Comparison of ENCODE assay signal across 1 cellular context in genomic region chr20:32582659-32583580, GRCh38.
TF ChIP-seq lines count a peak whose summit lies in the region.

No MANE protein-coding gene starts in this region.

TF ChIP-seq in HepG2, 621 proteins besides CTCF, POLR2A, EP300 and RAD21 (continued from another document and continues in another):
- TF ChIP-seq, protein P1, sequence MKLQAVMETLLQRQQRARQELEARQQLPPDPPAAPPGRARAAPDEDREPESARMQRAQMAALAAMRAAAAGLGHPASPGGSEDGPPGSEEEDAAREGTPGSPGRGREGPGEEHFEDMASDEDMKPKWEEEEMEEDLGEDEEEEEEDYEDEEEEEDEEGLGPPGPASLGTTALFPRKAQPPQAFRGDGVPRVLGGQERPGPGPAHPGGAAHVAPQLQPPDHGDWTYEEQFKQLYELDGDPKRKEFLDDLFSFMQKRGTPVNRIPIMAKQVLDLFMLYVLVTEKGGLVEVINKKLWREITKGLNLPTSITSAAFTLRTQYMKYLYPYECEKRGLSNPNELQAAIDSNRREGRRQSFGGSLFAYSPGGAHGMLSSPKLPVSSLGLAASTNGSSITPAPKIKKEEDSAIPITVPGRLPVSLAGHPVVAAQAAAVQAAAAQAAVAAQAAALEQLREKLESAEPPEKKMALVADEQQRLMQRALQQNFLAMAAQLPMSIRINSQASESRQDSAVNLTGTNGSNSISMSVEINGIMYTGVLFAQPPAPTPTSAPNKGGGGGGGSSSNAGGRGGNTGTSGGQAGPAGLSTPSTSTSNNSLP (IDR thresholded peaks at IDR 0.05; ENCODE audit: low read depth, low read length) = no peak
- TF ChIP-seq, protein P2, sequence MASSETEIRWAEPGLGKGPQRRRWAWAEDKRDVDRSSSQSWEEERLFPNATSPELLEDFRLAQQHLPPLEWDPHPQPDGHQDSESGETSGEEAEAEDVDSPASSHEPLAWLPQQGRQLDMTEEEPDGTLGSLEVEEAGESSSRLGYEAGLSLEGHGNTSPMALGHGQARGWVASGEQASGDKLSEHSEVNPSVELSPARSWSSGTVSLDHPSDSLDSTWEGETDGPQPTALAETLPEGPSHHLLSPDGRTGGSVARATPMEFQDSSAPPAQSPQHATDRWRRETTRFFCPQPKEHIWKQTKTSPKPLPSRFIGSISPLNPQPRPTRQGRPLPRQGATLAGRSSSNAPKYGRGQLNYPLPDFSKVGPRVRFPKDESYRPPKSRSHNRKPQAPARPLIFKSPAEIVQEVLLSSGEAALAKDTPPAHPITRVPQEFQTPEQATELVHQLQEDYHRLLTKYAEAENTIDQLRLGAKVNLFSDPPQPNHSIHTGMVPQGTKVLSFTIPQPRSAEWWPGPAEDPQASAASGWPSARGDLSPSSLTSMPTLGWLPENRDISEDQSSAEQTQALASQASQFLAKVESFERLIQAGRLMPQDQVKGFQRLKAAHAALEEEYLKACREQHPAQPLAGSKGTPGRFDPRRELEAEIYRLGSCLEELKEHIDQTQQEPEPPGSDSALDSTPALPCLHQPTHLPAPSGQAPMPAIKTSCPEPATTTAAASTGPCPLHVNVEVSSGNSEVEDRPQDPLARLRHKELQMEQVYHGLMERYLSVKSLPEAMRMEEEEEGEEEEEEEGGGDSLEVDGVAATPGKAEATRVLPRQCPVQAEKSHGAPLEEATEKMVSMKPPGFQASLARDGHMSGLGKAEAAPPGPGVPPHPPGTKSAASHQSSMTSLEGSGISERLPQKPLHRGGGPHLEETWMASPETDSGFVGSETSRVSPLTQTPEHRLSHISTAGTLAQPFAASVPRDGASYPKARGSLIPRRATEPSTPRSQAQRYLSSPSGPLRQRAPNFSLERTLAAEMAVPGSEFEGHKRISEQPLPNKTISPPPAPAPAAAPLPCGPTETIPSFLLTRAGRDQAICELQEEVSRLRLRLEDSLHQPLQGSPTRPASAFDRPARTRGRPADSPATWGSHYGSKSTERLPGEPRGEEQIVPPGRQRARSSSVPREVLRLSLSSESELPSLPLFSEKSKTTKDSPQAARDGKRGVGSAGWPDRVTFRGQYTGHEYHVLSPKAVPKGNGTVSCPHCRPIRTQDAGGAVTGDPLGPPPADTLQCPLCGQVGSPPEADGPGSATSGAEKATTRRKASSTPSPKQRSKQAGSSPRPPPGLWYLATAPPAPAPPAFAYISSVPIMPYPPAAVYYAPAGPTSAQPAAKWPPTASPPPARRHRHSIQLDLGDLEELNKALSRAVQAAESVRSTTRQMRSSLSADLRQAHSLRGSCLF (CRISPR knock-in tag; IDR thresholded peaks at IDR 0.05; ENCODE audit: borderline replicate concordance) = no peak
- TF ChIP-seq ZNF691 (CRISPR knock-in tag; IDR thresholded peaks at IDR 0.05; ENCODE audit: borderline replicate concordance, low read depth) (no peak), ZNF501 (CRISPR knock-in tag; IDR thresholded peaks at IDR 0.05) (no peak), MZF1 (CRISPR knock-in tag; IDR thresholded peaks at IDR 0.05; ENCODE audit: borderline replicate concordance) (no peak), PTBP1 (IDR thresholded peaks at IDR 0.05; ENCODE audit: low read depth, low read length, poor library complexity, severe bottlenecking) (no peak), MATR3 (CRISPR knock-in tag; IDR thresholded peaks at IDR 0.05) (no peak), ZNF230 (CRISPR knock-in tag; IDR thresholded peaks at IDR 0.05) (no peak), RFX3 (CRISPR knock-in tag; IDR thresholded peaks at IDR 0.05) (no peak), ZSCAN12 (CRISPR knock-in tag; IDR thresholded peaks at IDR 0.05) (no peak), ZNF619 (CRISPR knock-in tag; IDR thresholded peaks at IDR 0.05) (no peak), NFRKB (IDR thresholded peaks at IDR 0.05) (no peak), PCBP2 (optimal IDR thresholded peaks at IDR 0.05; ENCODE audit: low read depth, low read length, poor library complexity, severe bottlenecking) (no peak), ZNF781 (CRISPR knock-in tag; IDR thresholded peaks at IDR 0.05; ENCODE audit: borderline replicate concordance, not compliant biosample characterization) (no peak), ZMYM3 (CRISPR knock-in tag; IDR thresholded peaks at IDR 0.05) (no peak), PHF8 (CRISPR knock-in tag; IDR thresholded peaks at IDR 0.05) (peak; percentile 24; the same call in 1 of the 2 replicates), HNRNPLL (IDR thresholded peaks at IDR 0.05; ENCODE audit: low read depth, low read length, poor library complexity, severe bottlenecking) (peak; percentile 74), MAFG (CRISPR knock-in tag; IDR thresholded peaks at IDR 0.05) (no peak), ARID2 (CRISPR knock-in tag; IDR thresholded peaks at IDR 0.05; ENCODE audit: borderline replicate concordance) (no peak), DRAP1 (CRISPR knock-in tag; IDR thresholded peaks at IDR 0.05) (no peak), ZNF33B (CRISPR knock-in tag; IDR thresholded peaks at IDR 0.05) (no peak), NKX3-1 (CRISPR knock-in tag; IDR thresholded peaks at IDR 0.05) (no peak; the same call in 1 of the 2 replicates), IRF2 (CRISPR knock-in tag; IDR thresholded peaks at IDR 0.05) (no peak), SETDB1 (CRISPR knock-in tag; IDR thresholded peaks at IDR 0.05; ENCODE audit: borderline replicate concordance) (no peak), AGO2 (optimal IDR thresholded peaks at IDR 0.05; ENCODE audit: low read depth, low read length) (no peak), ZNF549 (CRISPR knock-in tag; IDR thresholded peaks at IDR 0.05) (no peak), ZMYM4 (CRISPR knock-in tag; IDR thresholded peaks at IDR 0.05) (no peak; the same call in 1 of the 2 replicates), ZNF484 (CRISPR knock-in tag; IDR thresholded peaks at IDR 0.05; ENCODE audit: borderline replicate concordance, low read depth) (no peak), ZZZ3 (CRISPR knock-in tag; IDR thresholded peaks at IDR 0.05; ENCODE audit: borderline replicate concordance) (0 out of 2 replicates have a peak, but pooled peaks have one; percentile 40), TBX2 (CRISPR knock-in tag; IDR thresholded peaks at IDR 0.05; ENCODE audit: borderline replicate concordance) (no peak; the same call in 1 of the 2 replicates), NCOR1 (IDR thresholded peaks at IDR 0.05; ENCODE audit: borderline replicate concordance, low read length) (no peak), SMYD3 (CRISPR knock-in tag; IDR thresholded peaks at IDR 0.05) (no peak), HOXA5 (CRISPR knock-in tag; IDR thresholded peaks at IDR 0.05) (no peak), ZNF496 (CRISPR knock-in tag; IDR thresholded peaks at IDR 0.05; ENCODE audit: insufficient replicate concordance) (no peak), ZNF709 (CRISPR knock-in tag; IDR thresholded peaks at IDR 0.05) (peak; percentile 39; the same call in 1 of the 2 replicates), TRAFD1 (CRISPR knock-in tag; IDR thresholded peaks at IDR 0.05; ENCODE audit: borderline replicate concordance) (no peak), NCOA5 (CRISPR knock-in tag; IDR thresholded peaks at IDR 0.05) (no peak), PRPF4 (IDR thresholded peaks at IDR 0.05; ENCODE audit: low read depth, low read length, poor library complexity, severe bottlenecking) (no peak), ZNF264 (CRISPR knock-in tag; IDR thresholded peaks at IDR 0.05) (no peak), BHLHE40 (IDR thresholded peaks at IDR 0.05; ENCODE audit: low read length) (no peak), AKAP8 (CRISPR knock-in tag; IDR thresholded peaks at IDR 0.05) (0 out of 2 replicates have a peak, but pooled peaks have one; percentile 70), ZFP37 (CRISPR knock-in tag; IDR thresholded peaks at IDR 0.05; ENCODE audit: borderline replicate concordance) (no peak), TBL1XR1 (IDR thresholded peaks at IDR 0.05; ENCODE audit: borderline replicate concordance, low read length, partially characterized antibody) (no peak), SYNCRIP (IDR thresholded peaks at IDR 0.05; ENCODE audit: insufficient read depth, low read depth, low read length) (no peak), PCBP1 (IDR thresholded peaks at IDR 0.05; ENCODE audit: borderline replicate concordance, low read depth, low read length) (0 out of 2 replicates have a peak, but pooled peaks have one; percentile 69), ZNF724P (CRISPR knock-in tag; IDR thresholded peaks at IDR 0.05; ENCODE audit: borderline replicate concordance) (no peak)
- TF ChIP-seq, protein P3, sequence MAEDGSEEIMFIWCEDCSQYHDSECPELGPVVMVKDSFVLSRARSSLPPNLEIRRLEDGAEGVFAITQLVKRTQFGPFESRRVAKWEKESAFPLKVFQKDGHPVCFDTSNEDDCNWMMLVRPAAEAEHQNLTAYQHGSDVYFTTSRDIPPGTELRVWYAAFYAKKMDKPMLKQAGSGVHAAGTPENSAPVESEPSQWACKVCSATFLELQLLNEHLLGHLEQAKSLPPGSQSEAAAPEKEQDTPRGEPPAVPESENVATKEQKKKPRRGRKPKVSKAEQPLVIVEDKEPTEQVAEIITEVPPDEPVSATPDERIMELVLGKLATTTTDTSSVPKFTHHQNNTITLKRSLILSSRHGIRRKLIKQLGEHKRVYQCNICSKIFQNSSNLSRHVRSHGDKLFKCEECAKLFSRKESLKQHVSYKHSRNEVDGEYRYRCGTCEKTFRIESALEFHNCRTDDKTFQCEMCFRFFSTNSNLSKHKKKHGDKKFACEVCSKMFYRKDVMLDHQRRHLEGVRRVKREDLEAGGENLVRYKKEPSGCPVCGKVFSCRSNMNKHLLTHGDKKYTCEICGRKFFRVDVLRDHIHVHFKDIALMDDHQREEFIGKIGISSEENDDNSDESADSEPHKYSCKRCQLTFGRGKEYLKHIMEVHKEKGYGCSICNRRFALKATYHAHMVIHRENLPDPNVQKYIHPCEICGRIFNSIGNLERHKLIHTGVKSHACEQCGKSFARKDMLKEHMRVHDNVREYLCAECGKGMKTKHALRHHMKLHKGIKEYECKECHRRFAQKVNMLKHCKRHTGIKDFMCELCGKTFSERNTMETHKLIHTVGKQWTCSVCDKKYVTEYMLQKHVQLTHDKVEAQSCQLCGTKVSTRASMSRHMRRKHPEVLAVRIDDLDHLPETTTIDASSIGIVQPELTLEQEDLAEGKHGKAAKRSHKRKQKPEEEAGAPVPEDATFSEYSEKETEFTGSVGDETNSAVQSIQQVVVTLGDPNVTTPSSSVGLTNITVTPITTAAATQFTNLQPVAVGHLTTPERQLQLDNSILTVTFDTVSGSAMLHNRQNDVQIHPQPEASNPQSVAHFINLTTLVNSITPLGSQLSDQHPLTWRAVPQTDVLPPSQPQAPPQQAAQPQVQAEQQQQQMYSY (CRISPR knock-in tag; IDR thresholded peaks at IDR 0.05) = 0 out of 2 replicates have a peak, but pooled peaks have one; percentile 5
- TF ChIP-seq, protein P4, sequence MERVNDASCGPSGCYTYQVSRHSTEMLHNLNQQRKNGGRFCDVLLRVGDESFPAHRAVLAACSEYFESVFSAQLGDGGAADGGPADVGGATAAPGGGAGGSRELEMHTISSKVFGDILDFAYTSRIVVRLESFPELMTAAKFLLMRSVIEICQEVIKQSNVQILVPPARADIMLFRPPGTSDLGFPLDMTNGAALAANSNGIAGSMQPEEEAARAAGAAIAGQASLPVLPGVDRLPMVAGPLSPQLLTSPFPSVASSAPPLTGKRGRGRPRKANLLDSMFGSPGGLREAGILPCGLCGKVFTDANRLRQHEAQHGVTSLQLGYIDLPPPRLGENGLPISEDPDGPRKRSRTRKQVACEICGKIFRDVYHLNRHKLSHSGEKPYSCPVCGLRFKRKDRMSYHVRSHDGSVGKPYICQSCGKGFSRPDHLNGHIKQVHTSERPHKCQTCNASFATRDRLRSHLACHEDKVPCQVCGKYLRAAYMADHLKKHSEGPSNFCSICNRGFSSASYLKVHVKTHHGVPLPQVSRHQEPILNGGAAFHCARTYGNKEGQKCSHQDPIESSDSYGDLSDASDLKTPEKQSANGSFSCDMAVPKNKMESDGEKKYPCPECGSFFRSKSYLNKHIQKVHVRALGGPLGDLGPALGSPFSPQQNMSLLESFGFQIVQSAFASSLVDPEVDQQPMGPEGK (CRISPR knock-in tag; IDR thresholded peaks at IDR 0.05) = peak; percentile 86
- TF ChIP-seq, protein P5, sequence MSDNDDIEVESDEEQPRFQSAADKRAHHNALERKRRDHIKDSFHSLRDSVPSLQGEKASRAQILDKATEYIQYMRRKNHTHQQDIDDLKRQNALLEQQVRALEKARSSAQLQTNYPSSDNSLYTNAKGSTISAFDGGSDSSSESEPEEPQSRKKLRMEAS (IDR thresholded peaks at IDR 0.05) = no peak
- TF ChIP-seq, protein P6, sequence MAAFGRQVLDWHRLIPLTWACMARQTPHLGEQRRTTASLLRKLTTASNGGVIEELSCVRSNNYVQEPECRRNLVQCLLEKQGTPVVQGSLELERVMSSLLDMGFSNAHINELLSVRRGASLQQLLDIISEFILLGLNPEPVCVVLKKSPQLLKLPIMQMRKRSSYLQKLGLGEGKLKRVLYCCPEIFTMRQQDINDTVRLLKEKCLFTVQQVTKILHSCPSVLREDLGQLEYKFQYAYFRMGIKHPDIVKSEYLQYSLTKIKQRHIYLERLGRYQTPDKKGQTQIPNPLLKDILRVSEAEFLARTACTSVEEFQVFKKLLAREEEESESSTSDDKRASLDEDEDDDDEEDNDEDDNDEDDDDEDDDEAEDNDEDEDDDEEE (CRISPR knock-in tag; IDR thresholded peaks at IDR 0.05) = 0 out of 2 replicates have a peak, but pooled peaks have one; percentile 40
